In genomic region chr18:23776306-23776705, GRCh38 we compare ENCODE assay signal across 22 cellular contexts.
"Had no signal": no experiment of that assay in that cellular context is flagged by ENCODE, and none has a peak within 500 bp of the region (broad histone marks: within the 10 kb centered on the region; RNA-seq: fewer than 3 reads in every experiment).

No MANE protein-coding gene starts in this region.

- H3K4me2 ChIP-seq: neural progenitor cell had no signal

- ATAC-seq: effector memory CD8-positive, alpha-beta T cell; gastrocnemius medialis; left ventricle myocardium superior; lower lobe of right lung; natural killer cell treated with Interleukin-12 subunit alpha and Interleukin-12 subunit beta and Interleukin-15 and Interleukin-18, amount 100 ng/mL, for 72 hours; psoas muscle; right cardiac atrium; stimulated activated effector memory CD8-positive, alpha-beta T cell treated with anti-CD3 and anti-CD28 coated beads, Interleukin-12 subunit alpha, Interleukin-12 subunit beta, amount 100 ng/mL, for 72 hours had no signal

- H3K9ac ChIP-seq: neural progenitor cell had no signal

- H3K27me3 ChIP-seq: gastrocnemius medialis, neural progenitor cell, sigmoid colon, stomach, thyroid gland, vagina had no signal

- H3K4me3 Mint-ChIP-seq: effector memory CD8-positive, alpha-beta T cell; memory B cell; naive B cell; natural killer cell treated with Interleukin-12 subunit alpha and Interleukin-12 subunit beta and Interleukin-15 and Interleukin-18, amount 100 ng/mL, for 72 hours; neural progenitor cell; stimulated activated effector memory CD8-positive, alpha-beta T cell treated with anti-CD3 and anti-CD28 coated beads, Interleukin-12 subunit alpha, Interleukin-12 subunit beta, amount 100 ng/mL, for 72 hours had no signal

- H3K36me3 Mint-ChIP-seq: memory B cell; naive B cell; natural killer cell treated with Interleukin-12 subunit alpha and Interleukin-12 subunit beta and Interleukin-15 and Interleukin-18, amount 100 ng/mL, for 72 hours; neural progenitor cell; stimulated activated effector memory CD8-positive, alpha-beta T cell treated with anti-CD3 and anti-CD28 coated beads, Interleukin-12 subunit alpha, Interleukin-12 subunit beta, amount 100 ng/mL, for 72 hours had no signal

- H2AFZ ChIP-seq: neural progenitor cell had no signal

- H3K4me1 ChIP-seq: gastrocnemius medialis, lower lobe of right lung, neural progenitor cell, psoas muscle, thyroid gland had no signal

- H3K4me3 ChIP-seq: coronary artery, gastrocnemius medialis, lower lobe of right lung, neural progenitor cell, psoas muscle, sigmoid colon, stomach, thyroid gland, vagina had no signal

- H3K36me3 ChIP-seq: gastrocnemius medialis, lower lobe of right lung, neural progenitor cell, sigmoid colon, stomach, thyroid gland had no signal

- DNase-seq: dermis blood vessel endothelial cell; effector memory CD8-positive, alpha-beta T cell; gastrocnemius medialis; left ventricle myocardium superior; lower lobe of right lung; naive B cell; posterior cingulate gyrus; psoas muscle; right cardiac atrium; sigmoid colon; stimulated activated CD4-positive, alpha-beta T cell treated with anti-CD3 and anti-CD28 coated beads, Interleukin-2, amount 100 ng/mL, for 24 hours; stimulated activated CD4-positive, alpha-beta T cell treated with anti-CD3 and anti-CD28 coated beads, Interleukin-4, amount 100 ng/mL, for 24 hours; stimulated activated naive CD4-positive, alpha-beta T cell treated with Interleukin-2 at 50 U/mL for 16 hours; stomach; thyroid gland; trophoblast cell had no signal

- H3K27ac ChIP-seq: coronary artery, gastrocnemius medialis, lower lobe of right lung, neural progenitor cell, psoas muscle, sigmoid colon, stomach, thyroid gland, vagina had no signal

- H3K9me3 ChIP-seq: gastrocnemius medialis, lower lobe of right lung, psoas muscle, sigmoid colon, stomach, thyroid gland, vagina had no signal

- H3K4me1 Mint-ChIP-seq: memory B cell; naive B cell; stimulated activated effector memory CD8-positive, alpha-beta T cell treated with anti-CD3 and anti-CD28 coated beads, Interleukin-12 subunit alpha, Interleukin-12 subunit beta, amount 100 ng/mL, for 72 hours had no signal

- H3K9me3 Mint-ChIP-seq: effector memory CD8-positive, alpha-beta T cell; memory B cell; naive B cell; natural killer cell treated with Interleukin-12 subunit alpha and Interleukin-12 subunit beta and Interleukin-15 and Interleukin-18, amount 100 ng/mL, for 72 hours; neural progenitor cell; stimulated activated effector memory CD8-positive, alpha-beta T cell treated with anti-CD3 and anti-CD28 coated beads, Interleukin-12 subunit alpha, Interleukin-12 subunit beta, amount 100 ng/mL, for 72 hours had no signal

- H3K27ac Mint-ChIP-seq: effector memory CD8-positive, alpha-beta T cell; memory B cell; naive B cell; natural killer cell treated with Interleukin-12 subunit alpha and Interleukin-12 subunit beta and Interleukin-15 and Interleukin-18, amount 100 ng/mL, for 72 hours; neural progenitor cell; stimulated activated effector memory CD8-positive, alpha-beta T cell treated with anti-CD3 and anti-CD28 coated beads, Interleukin-12 subunit alpha, Interleukin-12 subunit beta, amount 100 ng/mL, for 72 hours had no signal
